In the genomic region with DNA sequence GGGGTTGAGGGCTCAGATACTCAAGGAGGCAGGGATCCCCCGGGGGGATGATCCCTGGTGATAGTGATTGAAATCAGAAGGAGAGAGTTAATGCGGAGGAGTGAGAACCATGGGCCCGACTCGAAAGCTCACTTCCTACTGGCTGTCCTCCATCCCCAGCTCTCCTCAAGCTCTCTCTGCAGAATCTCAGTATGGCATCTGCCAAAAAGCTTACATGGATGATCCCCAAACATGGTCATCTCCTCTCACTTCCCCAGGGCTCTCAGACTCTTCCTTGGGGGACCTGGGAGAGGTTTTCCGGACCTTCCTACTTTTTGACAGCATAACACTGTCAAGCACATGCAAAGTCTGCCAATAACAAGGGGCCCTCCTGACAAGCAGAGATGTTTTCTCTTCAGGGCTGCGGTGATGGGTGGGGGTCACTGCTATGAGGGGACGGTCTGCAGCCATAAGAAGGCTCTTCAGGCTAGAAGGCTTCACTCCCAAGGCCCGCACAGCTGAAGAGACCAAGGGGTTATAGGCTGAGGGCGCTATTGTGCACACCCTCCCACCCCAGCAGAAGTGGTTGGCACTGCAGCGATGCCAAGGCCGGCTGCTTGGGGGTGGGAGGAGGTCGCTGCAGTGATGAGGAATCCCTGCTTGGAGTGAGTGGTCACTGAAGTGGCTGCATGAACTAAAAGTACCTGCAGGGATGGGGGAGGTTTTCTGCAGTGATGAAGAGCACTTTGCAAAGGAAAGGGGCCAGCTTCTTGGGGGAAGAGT, we compare ENCODE assay signal across 1 cellular context.
TF ChIP-seq lines count a peak whose summit lies in the region.

No MANE protein-coding gene starts in this region.

TF ChIP-seq in HepG2, 621 proteins besides CTCF, POLR2A, EP300 and RAD21:
- TF ChIP-seq MLXIP (CRISPR knock-in tag; IDR thresholded peaks at IDR 0.05; ENCODE audit: borderline replicate concordance): no peak
- TF ChIP-seq ZNF468 (CRISPR knock-in tag; IDR thresholded peaks at IDR 0.05): no peak
- no peak for TF ChIP-seq ZNF724P (CRISPR knock-in tag; IDR thresholded peaks at IDR 0.05; ENCODE audit: borderline replicate concordance)
- TF ChIP-seq, protein P1, sequence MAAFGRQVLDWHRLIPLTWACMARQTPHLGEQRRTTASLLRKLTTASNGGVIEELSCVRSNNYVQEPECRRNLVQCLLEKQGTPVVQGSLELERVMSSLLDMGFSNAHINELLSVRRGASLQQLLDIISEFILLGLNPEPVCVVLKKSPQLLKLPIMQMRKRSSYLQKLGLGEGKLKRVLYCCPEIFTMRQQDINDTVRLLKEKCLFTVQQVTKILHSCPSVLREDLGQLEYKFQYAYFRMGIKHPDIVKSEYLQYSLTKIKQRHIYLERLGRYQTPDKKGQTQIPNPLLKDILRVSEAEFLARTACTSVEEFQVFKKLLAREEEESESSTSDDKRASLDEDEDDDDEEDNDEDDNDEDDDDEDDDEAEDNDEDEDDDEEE (CRISPR knock-in tag; IDR thresholded peaks at IDR 0.05): no peak
- no peak for TF ChIP-seq SSRP1 (CRISPR knock-in tag; IDR thresholded peaks at IDR 0.05)
- TF ChIP-seq ZNF326 (CRISPR knock-in tag; IDR thresholded peaks at IDR 0.05; ENCODE audit: borderline replicate concordance): no peak
- no peak for TF ChIP-seq ZNF512B (CRISPR knock-in tag; IDR thresholded peaks at IDR 0.05; ENCODE audit: borderline replicate concordance)
- no peak for TF ChIP-seq GATAD2A (CRISPR knock-in tag; IDR thresholded peaks at IDR 0.05)
- no peak for TF ChIP-seq ZNF589 (CRISPR knock-in tag; conservative IDR thresholded peaks at IDR 0.05)
- no peak for TF ChIP-seq AHDC1 (CRISPR knock-in tag; IDR thresholded peaks at IDR 0.05; ENCODE audit: borderline replicate concordance)
- TF ChIP-seq, protein P2, sequence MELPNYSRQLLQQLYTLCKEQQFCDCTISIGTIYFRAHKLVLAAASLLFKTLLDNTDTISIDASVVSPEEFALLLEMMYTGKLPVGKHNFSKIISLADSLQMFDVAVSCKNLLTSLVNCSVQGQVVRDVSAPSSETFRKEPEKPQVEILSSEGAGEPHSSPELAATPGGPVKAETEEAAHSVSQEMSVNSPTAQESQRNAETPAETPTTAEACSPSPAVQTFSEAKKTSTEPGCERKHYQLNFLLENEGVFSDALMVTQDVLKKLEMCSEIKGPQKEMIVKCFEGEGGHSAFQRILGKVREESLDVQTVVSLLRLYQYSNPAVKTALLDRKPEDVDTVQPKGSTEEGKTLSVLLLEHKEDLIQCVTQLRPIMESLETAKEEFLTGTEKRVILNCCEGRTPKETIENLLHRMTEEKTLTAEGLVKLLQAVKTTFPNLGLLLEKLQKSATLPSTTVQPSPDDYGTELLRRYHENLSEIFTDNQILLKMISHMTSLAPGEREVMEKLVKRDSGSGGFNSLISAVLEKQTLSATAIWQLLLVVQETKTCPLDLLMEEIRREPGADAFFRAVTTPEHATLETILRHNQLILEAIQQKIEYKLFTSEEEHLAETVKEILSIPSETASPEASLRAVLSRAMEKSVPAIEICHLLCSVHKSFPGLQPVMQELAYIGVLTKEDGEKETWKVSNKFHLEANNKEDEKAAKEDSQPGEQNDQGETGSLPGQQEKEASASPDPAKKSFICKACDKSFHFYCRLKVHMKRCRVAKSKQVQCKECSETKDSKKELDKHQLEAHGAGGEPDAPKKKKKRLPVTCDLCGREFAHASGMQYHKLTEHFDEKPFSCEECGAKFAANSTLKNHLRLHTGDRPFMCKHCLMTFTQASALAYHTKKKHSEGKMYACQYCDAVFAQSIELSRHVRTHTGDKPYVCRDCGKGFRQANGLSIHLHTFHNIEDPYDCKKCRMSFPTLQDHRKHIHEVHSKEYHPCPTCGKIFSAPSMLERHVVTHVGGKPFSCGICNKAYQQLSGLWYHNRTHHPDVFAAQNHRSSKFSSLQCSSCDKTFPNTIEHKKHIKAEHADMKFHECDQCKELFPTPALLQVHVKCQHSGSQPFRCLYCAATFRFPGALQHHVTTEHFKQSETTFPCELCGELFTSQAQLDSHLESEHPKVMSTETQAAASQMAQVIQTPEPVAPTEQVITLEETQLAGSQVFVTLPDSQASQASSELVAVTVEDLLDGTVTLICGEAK (IDR thresholded peaks at IDR 0.05): no peak
- TF ChIP-seq, protein P2 (CRISPR knock-in tag; IDR thresholded peaks at IDR 0.05): no peak
- TF ChIP-seq ZEB1 (IDR thresholded peaks at IDR 0.05; ENCODE audit: insufficient replicate concordance, low read depth): no peak
- TF ChIP-seq ZNF777 (CRISPR knock-in tag; IDR thresholded peaks at IDR 0.05): no peak
- TF ChIP-seq MED1 (CRISPR knock-in tag; IDR thresholded peaks at IDR 0.05): no peak
- no peak for TF ChIP-seq NFYC (CRISPR knock-in tag; IDR thresholded peaks at IDR 0.05)
- no peak for TF ChIP-seq ZNF567 (CRISPR knock-in tag; IDR thresholded peaks at IDR 0.05; ENCODE audit: borderline replicate concordance)
- no peak for TF ChIP-seq ONECUT2 (CRISPR knock-in tag; IDR thresholded peaks at IDR 0.05)
- TF ChIP-seq PCBP2 (optimal IDR thresholded peaks at IDR 0.05; ENCODE audit: low read depth, low read length, poor library complexity, severe bottlenecking): no peak
